9 cellular contexts compared by ENCODE assay signal in genomic region chr14:81435578-81436295, GRCh38. TPM values are rescaled to one million over a fixed set of nuclear protein-coding genes. Genes with fewer than 3 reads are reported as not detected.
A peak's percentile ranks its signal among the peaks of the same experiment; 100 is the strongest.
DNase-seq lines count a peak whose midpoint lies in the region; ATAC-seq and TF ChIP-seq lines count a peak whose summit lies in the region.
"Had no signal": no experiment of that assay in that cellular context is flagged by ENCODE, and none has a peak within 500 bp of the region (broad histone marks: within the 10 kb centered on the region; RNA-seq: fewer than 3 reads in every experiment).

No MANE protein-coding gene starts in this region.

- H3K9me3 Mint-ChIP-seq in T-helper 1 cell treated with Interleukin-12 subunit alpha and Interleukin-12 subunit beta and Interleukin-4 antibody, amounts not matched to agents 30 μg/mL and 1 μg/mL, for 36 hours: no peaks in the 10 kb centered on the region
- no peaks in the 10 kb centered on the region for H3K9me3 Mint-ChIP-seq in activated T-cell treated with anti-CD3 and anti-CD28 coated beads, Interleukin-2, amount 50 U/mL, for 4 hours

- ATAC-seq in HG02943 (IDR thresholded peaks at IDR 0.05; ENCODE audit: low read depth, unreplicated experiment): peak; percentile 53
- ATAC-seq in activated T-cell treated with anti-CD3 and anti-CD28 coated beads, Interleukin-2, amount 50 U/mL, for 4 hours: peak; percentile 41 to 53

- H3K4me1 ChIP-seq in fibroblast of lung (ENCODE audit: control insufficient read depth, extremely low read depth, insufficient read depth, low read length) (peaks cover 3% of the 10 kb centered on the region), muscle layer of duodenum (ENCODE audit: control insufficient read depth in 1 of 2, insufficient read depth in 2 of 2, low read length in 2 of 2) (peaks cover 0 to 17% of the 10 kb centered on the region in 2 donors)

- H3K27ac Mint-ChIP-seq in T-helper 1 cell treated with Interleukin-12 subunit alpha and Interleukin-12 subunit beta and Interleukin-4 antibody, amounts not matched to agents 30 μg/mL and 1 μg/mL, for 36 hours: no peak overlapping the region

- H3K4me2 ChIP-seq in fibroblast of lung (ENCODE audit: extremely low read depth, insufficient read depth, low read length): peak overlapping the region; percentile 81

- no peak overlapping the region for H2AFZ ChIP-seq in fibroblast of lung (ENCODE audit: low read length)

- DNase-seq in T-helper 1 cell (no peak), NCI-H2196 (lab: John Stamatoyannopoulos, UW; ENCODE audit: unreplicated experiment) (peak; percentile 20), fibroblast of lung (ENCODE audit: low read depth in 2 of 2) (peak; percentile 23 to 44), ureter (ENCODE audit: low spot score) (peak; percentile 50)
- DNase-seq in activated T-cell treated with anti-CD3 and anti-CD28 coated beads, Interleukin-2, amount 50 U/mL, for 4 hours: peak; percentile 7
- DNase-seq: DND-41 had no signal

- H3K79me2 ChIP-seq in fibroblast of lung (ENCODE audit: control insufficient read depth, insufficient read depth, low read length): no peaks in the 10 kb centered on the region

- no peak for TF ChIP-seq CTCF in fibroblast of lung (conservative IDR thresholded peaks at IDR 0.05 in 1 of 2, IDR thresholded peaks at IDR 0.05 in 1 of 2; ENCODE audit: low read depth in 1 of 2, low read length in 2 of 2)

- H3K9ac ChIP-seq in fibroblast of lung (ENCODE audit: insufficient read depth, low read length): peak overlapping the region; percentile 7

- H3K4me3 Mint-ChIP-seq in T-helper 1 cell treated with Interleukin-12 subunit alpha and Interleukin-12 subunit beta and Interleukin-4 antibody, amounts not matched to agents 30 μg/mL and 1 μg/mL, for 36 hours: peak overlapping the region; percentile 87
- H3K4me3 Mint-ChIP-seq in activated T-cell treated with anti-CD3 and anti-CD28 coated beads, Interleukin-2, amount 50 U/mL, for 4 hours: peak overlapping the region; percentile 77

- no peaks in the 10 kb centered on the region for H3K36me3 ChIP-seq in fibroblast of lung (ENCODE audit: control insufficient read depth, insufficient read depth, low read length)
- H3K36me3 ChIP-seq in muscle layer of duodenum (ENCODE audit: control insufficient read depth in 1 of 2, insufficient read depth in 2 of 2, low read length in 2 of 2): no peaks in the 10 kb centered on the region

- H3K4me3 ChIP-seq in fibroblast of lung (replicated peaks in 1 of 4; ENCODE audit: control extremely low read depth in 1 of 4, insufficient read depth in 1 of 4, low read depth in 3 of 4, low read length in 4 of 4): peak overlapping the region; percentile 25 to 66 (median 38)
- peak overlapping the region; percentile 45 to 74 for H3K4me3 ChIP-seq in muscle layer of duodenum (ENCODE audit: low read depth in 1 of 2, low read length in 2 of 2)

- no peaks in the 10 kb centered on the region for H4K20me1 ChIP-seq in fibroblast of lung (ENCODE audit: control insufficient read depth, extremely low read depth, insufficient read depth, low read length)

- H3K9me3 ChIP-seq in fibroblast of lung (ENCODE audit: control insufficient read depth, insufficient read depth, low read depth, low read length) (no peaks in the 10 kb centered on the region), muscle layer of duodenum (ENCODE audit: control insufficient read depth in 1 of 2, low read length in 2 of 2) (no peaks in the 10 kb centered on the region)

- H3K27ac ChIP-seq in fibroblast of lung (ENCODE audit: insufficient read depth, low read length) (no peak overlapping the region), muscle layer of duodenum (ENCODE audit: low read length) (no peak overlapping the region)

- peaks cover 43% of the 10 kb centered on the region for H3K27me3 ChIP-seq in fibroblast of lung (ENCODE audit: control insufficient read depth, insufficient read depth, low read length)
- peaks cover 26% of the 10 kb centered on the region for H3K27me3 ChIP-seq in muscle layer of duodenum (ENCODE audit: low read depth, low read length)

- peaks cover 76% of the 10 kb centered on the region for H3K27me3 Mint-ChIP-seq in T-helper 1 cell treated with Interleukin-12 subunit alpha and Interleukin-12 subunit beta and Interleukin-4 antibody, amounts not matched to agents 30 μg/mL and 1 μg/mL, for 36 hours (ENCODE audit: low read depth)
- peaks cover 70% of the 10 kb centered on the region for H3K27me3 Mint-ChIP-seq in activated T-cell treated with anti-CD3 and anti-CD28 coated beads, Interleukin-2, amount 50 U/mL, for 4 hours (ENCODE audit: low read depth)

- no peaks in the 10 kb centered on the region for H3K36me3 Mint-ChIP-seq in T-helper 1 cell treated with Interleukin-12 subunit alpha and Interleukin-12 subunit beta and Interleukin-4 antibody, amounts not matched to agents 30 μg/mL and 1 μg/mL, for 36 hours (ENCODE audit: low read depth)
- H3K36me3 Mint-ChIP-seq in activated T-cell treated with anti-CD3 and anti-CD28 coated beads, Interleukin-2, amount 50 U/mL, for 4 hours (ENCODE audit: insufficient read depth): no peaks in the 10 kb centered on the region

- peaks cover 8% of the 10 kb centered on the region for H3K4me1 Mint-ChIP-seq in T-helper 1 cell treated with Interleukin-12 subunit alpha and Interleukin-12 subunit beta and Interleukin-4 antibody, amounts not matched to agents 30 μg/mL and 1 μg/mL, for 36 hours (ENCODE audit: low read depth)
- peaks cover 14% of the 10 kb centered on the region for H3K4me1 Mint-ChIP-seq in activated T-cell treated with anti-CD3 and anti-CD28 coated beads, Interleukin-2, amount 50 U/mL, for 4 hours (ENCODE audit: low read depth)

RNA-seq across cellular contexts. Expression of gene STON2, which starts 35.6 kb away (rescaled TPM):
- under 1 TPM; 0.11 to 0.68 (median 0.35) TPM for total RNA-seq in activated T-cell treated with anti-CD3 and anti-CD28 coated beads, Interleukin-2, amount 50 U/mL, for 4 hours
- total RNA-seq in fibroblast of lung (34.9 and 52.5 TPM in 2 replicates), ureter (61.4 TPM)
- polyA plus RNA-seq in fibroblast of lung: 1.5 and 4.6 TPM in 2 replicates
- polyA plus RNA-seq in fibroblast of lung (2012): 0.85 and 1.5 TPM in 2 replicates
- 0.63 and 20.8 TPM in 2 replicates for polyA minus RNA-seq in fibroblast of lung (ENCODE audit: low replicate concordance)

Comparison
In these comparisons a context has a peak if more than half of its experiments do, and no peak if none do; other contexts are left out.
1. DNase-seq: peak in NCI-H2196 (single experiment), activated T-cell treated with anti-CD3 and anti-CD28 coated beads, Interleukin-2, amount 50 U/mL, for 4 hours (single experiment), fibroblast of lung (2 of 2) and ureter (single experiment); none in T-helper 1 cell (0 of 5).
2. RNA of gene STON2, which starts 35.6 kb away (total RNA-seq): 61.4 TPM in ureter (single experiment) and 34.9 to 52.5 TPM in fibroblast of lung; 0.11 to 0.68 TPM in activated T-cell treated with anti-CD3 and anti-CD28 coated beads, Interleukin-2, amount 50 U/mL, for 4 hours; every median in the first group is over 10 times any median in the second.